ENCODE assay signal across 1 cellular context in genomic region chr5:133219296-133219695, GRCh38.
TF ChIP-seq lines count a peak whose summit lies in the region.

No MANE protein-coding gene starts in this region.

TF ChIP-seq in H1, 55 proteins besides CTCF, POLR2A, EP300 and RAD21 (continued from another document):
- TF ChIP-seq YY1 (IDR thresholded peaks at IDR 0.05; ENCODE audit: low read depth, low read length) (no peak), SUZ12 (IDR thresholded peaks at IDR 0.05; ENCODE audit: low read length) (no peak), BRCA1 (IDR thresholded peaks at IDR 0.05; ENCODE audit: low read depth, low read length) (no peak), MAFK (IDR thresholded peaks at IDR 0.05; ENCODE audit: low read depth, low read length) (no peak), CTBP2 (IDR thresholded peaks at IDR 0.05; ENCODE audit: borderline replicate concordance, insufficient read depth, insufficient read length, low read length) (no peak), TAF7 (optimal IDR thresholded peaks at IDR 0.05; ENCODE audit: borderline replicate concordance, low read depth, low read length) (no peak), SIX5 (IDR thresholded peaks at IDR 0.05; ENCODE audit: low read depth, low read length) (no peak), EZH2 (IDR thresholded peaks at IDR 0.05; ENCODE audit: low read depth, low read length, severe bottlenecking) (no peak)
TF ChIP-seq in H1: peak in this region for 0.
